ENCODE assay signal across 8 cellular contexts in genomic region chr7:76626581-76626980, GRCh38. TPM values are rescaled to one million over a fixed set of nuclear protein-coding genes. Genes with fewer than 3 reads are reported as not detected.
DNase-seq lines count a peak whose midpoint lies in the region; ATAC-seq lines count a peak whose summit lies in the region.
"Not testable (repeated sequence)": the region's sequence is repeated elsewhere in the genome, so short reads cannot be mapped to it uniquely, and the experiment has no call there.

No MANE protein-coding gene starts in this region.

- not testable (repeated sequence) for H2AFZ ChIP-seq in GM23248

- H3K4me2 ChIP-seq in GM23248 (ENCODE audit: unreplicated experiment) = peak overlapping the region; percentile 85

- H3K36me3 Mint-ChIP-seq in activated naive CD8-positive, alpha-beta T cell treated with anti-CD3 and anti-CD28 coated beads for 36 hours = peaks cover 12% of the 10 kb centered on the region

- not testable (repeated sequence) for H3F3A ChIP-seq in GM23248 (ENCODE audit: insufficient read depth)

- WGBS in GM23248 (ENCODE audit: low coverage in 1 of 2, low lambda C conversion rate in 2 of 2, missing lambda C conversion rate in 2 of 2), 2 experiments = 1% methylated on average over 10 to 16 of the region's 34 CpGs
- 0 to 2% methylated on average over 5 to 8 of the region's 34 CpGs for WGBS in mesodermal cell (ENCODE audit: insufficient coverage in 2 of 2), 2 experiments

- H3K27ac ChIP-seq in GM23248 = peak overlapping the region; percentile 90
- peak overlapping the region; percentile 87 for H3K27ac ChIP-seq in mesodermal cell (ENCODE audit: low read depth, low read length, severe bottlenecking)

- not testable (repeated sequence) for H3K9me3 Mint-ChIP-seq in activated naive CD8-positive, alpha-beta T cell treated with anti-CD3 and anti-CD28 coated beads for 36 hours

- H3K4me3 Mint-ChIP-seq in activated naive CD8-positive, alpha-beta T cell treated with anti-CD3 and anti-CD28 coated beads for 36 hours = peak overlapping the region; percentile 93

- peak overlapping the region; percentile 89 for H3K27ac Mint-ChIP-seq in activated naive CD8-positive, alpha-beta T cell treated with anti-CD3 and anti-CD28 coated beads for 36 hours

- peaks cover 10% of the 10 kb centered on the region for H3K4me1 Mint-ChIP-seq in activated naive CD8-positive, alpha-beta T cell treated with anti-CD3 and anti-CD28 coated beads for 36 hours

- H3K27me3 Mint-ChIP-seq in activated naive CD8-positive, alpha-beta T cell treated with anti-CD3 and anti-CD28 coated beads for 36 hours = not testable (repeated sequence)

- not testable (repeated sequence) for H3K36me3 ChIP-seq in GM23248 (ENCODE audit: low read depth)
- H3K36me3 ChIP-seq in mesodermal cell (ENCODE audit: control insufficient read depth, insufficient read depth, low read length) = peaks cover 11% of the 10 kb centered on the region

- H4K20me1 ChIP-seq in GM23248 (ENCODE audit: insufficient read depth) = not testable (repeated sequence)

- peaks cover 18% of the 10 kb centered on the region for H3K79me2 ChIP-seq in GM23248 (ENCODE audit: insufficient read depth)

- H3K9ac ChIP-seq in GM23248 = peak overlapping the region; percentile 99

- H3K27me3 ChIP-seq in GM23248 (replicated peaks; ENCODE audit: insufficient read depth) = not testable (repeated sequence)

- H3K9me3 ChIP-seq in GM23248 (ENCODE audit: low read depth); mesodermal cell (ENCODE audit: control insufficient read depth, low read length): not testable (repeated sequence)

- in situ Hi-C loops in GM23248 (cut with MboI) = not testable (repeated sequence)

- peak; percentile 41 for ATAC-seq in HG03521 (IDR thresholded peaks at IDR 0.05; ENCODE audit: unreplicated experiment)
- peak; percentile 64 for ATAC-seq in SK-N-SH treated with all-trans-retinoic acid at 6 μM for 48 hours

- H3K4me3 ChIP-seq in GM23248 = peak overlapping the region; percentile 77
- peak overlapping the region; percentile 48 for H3K4me3 ChIP-seq in mesodermal cell (ENCODE audit: extremely low read depth, insufficient read depth, low read length, poor library complexity, severe bottlenecking)

- H3K4me1 ChIP-seq in GM23248 (ENCODE audit: insufficient read depth); mesodermal cell (ENCODE audit: control insufficient read depth, insufficient read depth, low read length, poor library complexity, severe bottlenecking): not testable (repeated sequence)

- H3K9me2 ChIP-seq in GM23248 (ENCODE audit: insufficient read depth) = not testable (repeated sequence)

- DNase-seq in DMS53 (lab: John Stamatoyannopoulos, UW) = peak; percentile 45
- DNase-seq in GM23248 = peak; percentile 35
- peak; percentile 37 for DNase-seq in activated naive CD8-positive, alpha-beta T cell treated with anti-CD3 and anti-CD28 coated beads for 36 hours
- DNase-seq in fibroblast of peridontal ligament (ENCODE audit: extremely low read depth) = peak; percentile 6
- DNase-seq in stimulated activated CD8-positive, alpha-beta memory T cell treated with anti-CD3 and anti-CD28 coated beads, Interleukin-4, amount 100 ng/mL, for 48 hours = peak; percentile 37

RNA-seq across cellular contexts. Expression of gene POMZP3, which starts 0.5 kb away (rescaled TPM):
- total RNA-seq in GM23248 (2014; rRNA removed; shearing (Covaris generic)) = 2.7 and 5.9 TPM in 2 replicates
- 16.0 and 16.5 TPM in 2 replicates for polyA plus RNA-seq in GM23248 (2016; fragmentation: Nextera tagmentation; extraction: Ambion mirVana)
- total RNA-seq in activated naive CD8-positive, alpha-beta T cell treated with anti-CD3 and anti-CD28 coated beads for 36 hours = 10 to 100 TPM; 11.0 to 13.2 TPM
- 9.9 TPM for polyA plus RNA-seq in mesodermal cell (2013, experiment 1 of 2)
- polyA plus RNA-seq in mesodermal cell (2013, experiment 2 of 2) = 8.2 TPM

Comparison
In these comparisons a context has a peak if more than half of its experiments do, and no peak if none do; other contexts are left out.
1. Peak in every context shown above with its lines: DNase-seq, ATAC-seq, H3K4me3 ChIP-seq and H3K27ac ChIP-seq.